8 cellular contexts compared by ENCODE assay signal in the genomic region with DNA sequence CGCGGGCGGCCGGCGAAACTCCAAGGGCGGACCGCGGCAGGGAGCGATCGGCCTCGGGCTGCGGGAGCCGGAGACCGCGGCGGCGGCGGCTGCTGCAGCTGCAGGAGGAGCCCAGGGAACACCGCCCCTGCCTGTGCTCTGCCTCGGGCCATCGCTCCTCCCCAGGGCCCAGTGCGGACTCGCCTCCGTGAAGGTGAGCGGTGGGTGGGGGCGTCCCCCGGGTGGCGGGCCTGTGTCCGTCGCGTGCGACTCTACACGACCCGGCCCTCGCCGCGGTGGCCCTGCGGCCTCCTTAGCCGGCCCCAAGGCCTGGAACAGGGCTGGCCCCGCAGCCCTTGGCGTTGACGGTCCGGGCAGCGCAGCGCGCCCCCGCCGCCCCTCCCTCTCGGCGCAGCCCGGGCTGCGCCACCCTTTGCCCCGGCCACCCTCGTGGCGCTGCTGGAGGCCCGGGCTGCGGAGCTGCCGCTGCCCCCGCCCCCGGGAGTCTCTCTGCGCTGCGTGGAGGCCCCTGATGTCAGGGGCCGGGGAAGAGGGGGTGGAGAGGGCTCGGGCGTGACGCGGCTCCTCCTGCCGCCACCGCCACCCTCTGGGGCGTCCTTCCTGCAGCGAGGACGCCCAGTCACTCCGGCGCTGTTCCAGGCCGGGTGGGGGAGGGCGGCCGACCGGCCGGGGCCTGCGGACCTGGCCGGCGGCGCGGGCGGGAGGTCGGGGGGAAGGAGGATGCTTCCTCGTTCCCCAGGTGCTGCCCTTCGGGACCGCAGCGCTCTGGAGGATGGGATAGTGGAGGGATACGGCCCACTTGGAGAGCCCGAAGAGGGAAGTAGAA. TPM values are rescaled to one million over a fixed set of nuclear protein-coding genes. Genes with fewer than 3 reads are reported as not detected.
DNase-seq lines count a peak whose midpoint lies in the region; ATAC-seq and TF ChIP-seq lines count a peak whose summit lies in the region.

No MANE protein-coding gene starts in this region.

- H3K27ac Mint-ChIP-seq in activated B cell treated with CpG ODN at 0.5 μM for 24 hours: peak overlapping the region; percentile 70

- H3K4me1 Mint-ChIP-seq in activated B cell treated with CpG ODN at 0.5 μM for 24 hours: peaks cover 42% of the 10 kb centered on the region

- DNase-seq in ELR (ENCODE audit: low read depth) (peak; percentile 78), activated B cell treated with CpG ODN at 0.5 μM for 24 hours (peak; percentile 64), left colon (peak; percentile 73 to 75), COLO829 (ENCODE audit: low spot score) (no peak)
- DNase-seq in central memory CD4-positive, alpha-beta T cell: peak; percentile 76
- peak; percentile 67 to 70 for DNase-seq in stimulated activated CD4-positive, alpha-beta T cell treated with anti-CD3 and anti-CD28 coated beads, Interleukin-2, amount 100 ng/mL, for 24 hours

- intact Hi-C loops in activated B cell treated with CpG ODN at 0.5 μM for 24 hours (cut with micrococcal nuclease) (loop anchor here (1.0 to 10.0 kb wide), 4 partner anchors 30 to 999 kb away; partner anchors contain the start of genes AKAP1, MRPS23 and SRSF1), left colon (cut with DNase I, micrococcal nuclease) (no loop called here)

- POLR2A ChIA-PET in activated B cell treated with CpG ODN at 0.5 μM for 24 hours (lab: Charles Lee): interaction anchor here (1.0 to 3.4 kb wide), 9 partner anchors 77 to 997 kb away, joined by 3 to 55 read pairs (median 4); partner anchors contain the start of genes MRPS23 and SRSF1

- H3K4me3 Mint-ChIP-seq in activated B cell treated with CpG ODN at 0.5 μM for 24 hours: peak overlapping the region; percentile 86

- H3K9me3 Mint-ChIP-seq in activated B cell treated with CpG ODN at 0.5 μM for 24 hours: no peaks in the 10 kb centered on the region

- ATAC-seq in GM21619 (IDR thresholded peaks at IDR 0.05; ENCODE audit: unreplicated experiment): peak; percentile 46
- ATAC-seq in activated B cell treated with CpG ODN at 0.5 μM for 24 hours (ENCODE audit: low read depth): peak; percentile 64
- ATAC-seq in left colon: peak; percentile 74

- no peak for TF ChIP-seq CTCF in activated B cell treated with CpG ODN at 0.5 μM for 24 hours (IDR thresholded peaks at IDR 0.05)

- H3K36me3 Mint-ChIP-seq in activated B cell treated with CpG ODN at 0.5 μM for 24 hours (ENCODE audit: low read depth): peaks cover 33% of the 10 kb centered on the region

- H3K27me3 Mint-ChIP-seq in activated B cell treated with CpG ODN at 0.5 μM for 24 hours: no peaks in the 10 kb centered on the region

- peaks cover 40% of the 10 kb centered on the region for H3K36me3 ChIP-seq in KOPT-K1 (ENCODE audit: insufficient read depth, low read length)

- H3K9me3 ChIP-seq in KOPT-K1 (ENCODE audit: insufficient read depth, low read length, poor library complexity, severe bottlenecking): no peaks in the 10 kb centered on the region

- H3K27ac ChIP-seq in KOPT-K1 (ENCODE audit: low read depth, low read length, poor library complexity, severe bottlenecking): peak overlapping the region; percentile 80

- CTCF ChIA-PET in activated B cell treated with CpG ODN at 0.5 μM for 24 hours (lab: Charles Lee): interaction anchor here (1.1 kb wide), 1 partner anchor 84 kb away, joined by 4 read pairs; no protein-coding TSS in a partner anchor

RNA-seq across cellular contexts. Expression of gene DYNLL2, which starts 0.5 kb away (rescaled TPM):
- 19.5 and 19.6 TPM in 2 replicates for total RNA-seq in activated B cell treated with CpG ODN at 0.5 μM for 24 hours
- 10 to 100 TPM; 35.0 to 35.9 TPM for total RNA-seq in left colon
